Comparison of ENCODE assay signal across 17 cellular contexts in genomic region chr11:91243065-91243464, GRCh38.
"Had no signal": no experiment of that assay in that cellular context is flagged by ENCODE, and none has a peak within 500 bp of the region (broad histone marks: within the 10 kb centered on the region; RNA-seq: fewer than 3 reads in every experiment).

No MANE protein-coding gene starts in this region.

- H3K27ac ChIP-seq: cardiac muscle cell, epithelial cell of prostate, left lung, upper lobe of right lung had no signal

- ATAC-seq: activated CD8-positive, alpha-beta T cell treated with anti-CD3 and anti-CD28 coated beads for 36 hours; stimulated activated naive B cell treated with anti-CD40 and anti-IgM and Interleukin-4, amounts not matched to agents 10 μg/mL and 1 μg/mL and 100 μg/mL, for 72 hours; upper lobe of right lung had no signal

- DNase-seq: activated CD4-positive, alpha-beta T cell treated with anti-CD3 and anti-CD28 coated beads for 48 hours; activated CD4-positive, CD25-positive, alpha-beta regulatory T cell; activated CD8-positive, alpha-beta T cell treated with anti-CD3 and anti-CD28 coated beads for 36 hours; activated naive CD4-positive, alpha-beta T cell treated with anti-CD3 and anti-CD28 coated beads, Interleukin-2, amount 10 ng/mL, durations not matched to agents 7 days and 5 days; activated T-cell treated with anti-CD3 and anti-CD28 coated beads, Interleukin-2, amount 50 U/mL, for 1 hour; endodermal cell; left lung; midbrain; nephron progenitor cell; nucleus accumbens; retina; stimulated activated naive B cell treated with anti-CD40 and anti-IgM and Interleukin-4, amounts not matched to agents 10 μg/mL and 1 μg/mL and 100 μg/mL, for 72 hours; upper lobe of right lung had no signal

- H3K9me3 ChIP-seq: left lung, upper lobe of right lung had no signal

- H3K27me3 ChIP-seq: cardiac muscle cell, left lung, upper lobe of right lung had no signal

- H3K4me1 Mint-ChIP-seq: activated naive CD4-positive, alpha-beta T cell treated with anti-CD3 and anti-CD28 coated beads, Interleukin-2, amount 10 ng/mL, durations not matched to agents 7 days and 5 days; stimulated activated naive B cell treated with anti-CD40 and anti-IgM and Interleukin-4, amounts not matched to agents 10 μg/mL and 1 μg/mL and 100 μg/mL, for 72 hours had no signal

- H3K27me3 Mint-ChIP-seq: activated CD8-positive, alpha-beta T cell treated with anti-CD3 and anti-CD28 coated beads for 36 hours; activated naive CD4-positive, alpha-beta T cell treated with anti-CD3 and anti-CD28 coated beads, Interleukin-2, amount 10 ng/mL, durations not matched to agents 7 days and 5 days; stimulated activated naive B cell treated with anti-CD40 and anti-IgM and Interleukin-4, amounts not matched to agents 10 μg/mL and 1 μg/mL and 100 μg/mL, for 72 hours had no signal

- H3K4me3 ChIP-seq: cardiac muscle cell, left lung, upper lobe of right lung had no signal

- H3K9me3 Mint-ChIP-seq: activated CD8-positive, alpha-beta T cell treated with anti-CD3 and anti-CD28 coated beads for 36 hours; activated naive CD4-positive, alpha-beta T cell treated with anti-CD3 and anti-CD28 coated beads, Interleukin-2, amount 10 ng/mL, durations not matched to agents 7 days and 5 days; activated T-helper 2 cell treated with anti-CD3 and anti-CD28 coated beads, Interferon-gamma antibody, Interleukin-2, Interleukin-4, amounts not matched to agents 10 μg/mL and 5 μg/mL and 100 μg/mL, durations not matched to agents 14 hours and 24 hours and 36 hours; endodermal cell; nephron progenitor cell; stimulated activated naive B cell treated with anti-CD40 and anti-IgM and Interleukin-4, amounts not matched to agents 10 μg/mL and 1 μg/mL and 100 μg/mL, for 72 hours; T-helper 2 cell treated with Interferon-gamma antibody and Interleukin-4, amounts not matched to agents 5 μg/mL and 100 μg/mL, for 36 hours had no signal

- H3K4me3 Mint-ChIP-seq: activated CD8-positive, alpha-beta T cell treated with anti-CD3 and anti-CD28 coated beads for 36 hours; activated naive CD4-positive, alpha-beta T cell treated with anti-CD3 and anti-CD28 coated beads, Interleukin-2, amount 10 ng/mL, durations not matched to agents 7 days and 5 days; endodermal cell; nephron progenitor cell; stimulated activated naive B cell treated with anti-CD40 and anti-IgM and Interleukin-4, amounts not matched to agents 10 μg/mL and 1 μg/mL and 100 μg/mL, for 72 hours; T-helper 2 cell treated with Interferon-gamma antibody and Interleukin-4, amounts not matched to agents 5 μg/mL and 100 μg/mL, for 36 hours had no signal

- H3K36me3 ChIP-seq: cardiac muscle cell, left lung, upper lobe of right lung had no signal

- H3K27ac Mint-ChIP-seq: activated CD8-positive, alpha-beta T cell treated with anti-CD3 and anti-CD28 coated beads for 36 hours; activated naive CD4-positive, alpha-beta T cell treated with anti-CD3 and anti-CD28 coated beads, Interleukin-2, amount 10 ng/mL, durations not matched to agents 7 days and 5 days; activated T-helper 2 cell treated with anti-CD3 and anti-CD28 coated beads, Interferon-gamma antibody, Interleukin-2, Interleukin-4, amounts not matched to agents 10 μg/mL and 5 μg/mL and 100 μg/mL, durations not matched to agents 14 hours and 24 hours and 36 hours; endodermal cell; nephron progenitor cell; stimulated activated naive B cell treated with anti-CD40 and anti-IgM and Interleukin-4, amounts not matched to agents 10 μg/mL and 1 μg/mL and 100 μg/mL, for 72 hours; T-helper 2 cell treated with Interferon-gamma antibody and Interleukin-4, amounts not matched to agents 5 μg/mL and 100 μg/mL, for 36 hours had no signal

- H3K4me1 ChIP-seq: left lung, upper lobe of right lung had no signal

- H3K36me3 Mint-ChIP-seq: activated naive CD4-positive, alpha-beta T cell treated with anti-CD3 and anti-CD28 coated beads, Interleukin-2, amount 10 ng/mL, durations not matched to agents 7 days and 5 days; stimulated activated naive B cell treated with anti-CD40 and anti-IgM and Interleukin-4, amounts not matched to agents 10 μg/mL and 1 μg/mL and 100 μg/mL, for 72 hours had no signal
